ENCODE assay signal across 12 cellular contexts in the genomic region with DNA sequence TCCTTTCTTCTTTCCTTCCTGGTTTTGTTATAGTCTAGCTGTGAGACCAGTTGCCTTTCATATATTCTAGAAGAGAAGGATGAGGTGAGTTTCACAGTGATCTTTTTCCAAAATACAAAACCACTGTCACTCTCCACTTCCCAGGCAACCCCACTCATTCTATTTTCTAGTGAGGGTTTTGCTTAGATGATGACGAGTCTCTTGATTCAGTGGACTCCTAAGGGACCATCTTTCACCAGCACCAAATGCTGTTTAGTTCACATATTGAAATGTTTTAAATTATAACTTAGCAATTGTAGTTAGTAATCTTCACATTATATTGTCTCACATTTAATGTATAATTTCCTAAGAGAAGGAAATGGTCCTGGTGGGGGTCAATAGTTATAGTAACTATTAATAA. TPM values are rescaled to one million over a fixed set of nuclear protein-coding genes. Genes with fewer than 3 reads are reported as not detected.
DNase-seq lines count a peak whose midpoint lies in the region; ATAC-seq and TF ChIP-seq lines count a peak whose summit lies in the region.
"Had no signal": no experiment of that assay in that cellular context is flagged by ENCODE, and none has a peak within 500 bp of the region (broad histone marks: within the 10 kb centered on the region; RNA-seq: fewer than 3 reads in every experiment).

No MANE protein-coding gene starts in this region.

- intact Hi-C loops in mammary epithelial cell (cut with micrococcal nuclease), result no loop called here

- H3K4me3 Mint-ChIP-seq in natural killer cell treated with Interleukin-12 subunit alpha and Interleukin-12 subunit beta and Interleukin-15 and Interleukin-18, amount 100 ng/mL, for 72 hours, result peak overlapping the region; percentile 83

- peak overlapping the region; percentile 92 to 97 for H3K27ac Mint-ChIP-seq in natural killer cell treated with Interleukin-12 subunit alpha and Interleukin-12 subunit beta and Interleukin-15 and Interleukin-18, amount 100 ng/mL, for 72 hours

- dilution Hi-C loops in mammary epithelial cell (cut with HindIII; ENCODE audit: low sequenced_read_pairs), result no loop called here

- H3K27me3 ChIP-seq in BLaER1, result no peaks in the 10 kb centered on the region
- H3K27me3 ChIP-seq in HL-60 (ENCODE audit: insufficient read depth, poor library complexity, severe bottlenecking), result no peaks in the 10 kb centered on the region
- no peaks in the 10 kb centered on the region for H3K27me3 ChIP-seq in mammary epithelial cell (ENCODE audit: insufficient read depth, low read length)

- WGBS in mammary epithelial cell (ENCODE audit: low coverage, missing lambda C conversion rate), result 33% methylated on average over 1 of the region's 1 CpG

- peaks cover 7% of the 10 kb centered on the region for H3K36me3 Mint-ChIP-seq in natural killer cell treated with Interleukin-12 subunit alpha and Interleukin-12 subunit beta and Interleukin-15 and Interleukin-18, amount 100 ng/mL, for 72 hours

- H3K79me2 ChIP-seq in mammary epithelial cell (ENCODE audit: insufficient read depth, low read length), result peaks cover 89% of the 10 kb centered on the region

- H3K36me3 ChIP-seq in BLaER1, result peaks cover 6% of the 10 kb centered on the region; the same call in 1 of the 2 replicates
- H3K36me3 ChIP-seq in mammary epithelial cell (ENCODE audit: insufficient read depth, low read length), result peaks cover 4% of the 10 kb centered on the region
- H3K36me3 ChIP-seq: HAP-1 had no signal

- no peaks in the 10 kb centered on the region for H4K20me1 ChIP-seq in BLaER1
- H4K20me1 ChIP-seq in mammary epithelial cell (ENCODE audit: insufficient read depth, low read length), result no peaks in the 10 kb centered on the region

- H3K4me2 ChIP-seq in BLaER1, result peak overlapping the region; percentile 86
- H3K4me2 ChIP-seq in mammary epithelial cell (ENCODE audit: insufficient read depth, low read depth, low read length), result no peak overlapping the region

- H3K4me1 ChIP-seq in BLaER1 (peaks cover 85% of the 10 kb centered on the region), mammary epithelial cell (ENCODE audit: insufficient read depth, low read length) (peaks cover 27% of the 10 kb centered on the region)

- H3K4me1 Mint-ChIP-seq in natural killer cell treated with Interleukin-12 subunit alpha and Interleukin-12 subunit beta and Interleukin-15 and Interleukin-18, amount 100 ng/mL, for 72 hours (ENCODE audit: low read depth in 2 of 2), result peaks cover 68 to 87% of the 10 kb centered on the region in 2 donors

- no TSS peak for BruUV-seq in mammary epithelial cell (replicated peaks; lab: Mats Ljungman, UMichigan)

- H2AFZ ChIP-seq in mammary epithelial cell (ENCODE audit: low read depth, low read length), result no peak overlapping the region

- H3K9me3 ChIP-seq in BLaER1, result no peaks in the 10 kb centered on the region; the same call in 1 of the 2 replicates
- H3K9me3 ChIP-seq in mammary epithelial cell (replicated peaks; ENCODE audit: insufficient read depth, low read length), result no peaks in the 10 kb centered on the region
- H3K9me3 ChIP-seq: HAP-1 had no signal

- DNase-seq in HL-60 (ENCODE audit: low read depth in 1 of 2, low spot score in 1 of 2), result no peak
- DNase-seq in mammary epithelial cell, result no peak
- no peak for DNase-seq in natural killer cell treated with Interleukin-12 subunit alpha and Interleukin-12 subunit beta and Interleukin-15 and Interleukin-18, amount 100 ng/mL, for 72 hours (ENCODE audit: low spot score)
- no peak for DNase-seq in inferior parietal cortex (ENCODE audit: extremely low spot score)
- DNase-seq: activated CD4-positive, alpha-beta T cell treated with anti-CD3 and anti-CD28 coated beads for 1 hour; NCI-H446 treated with DMSO at 0.1 percent for 48 hours; Right ventricle myocardium superior had no signal

- H3K9ac ChIP-seq in BLaER1, result peak overlapping the region; percentile 79
- H3K9ac ChIP-seq in mammary epithelial cell (ENCODE audit: insufficient read depth, low read length), result no peak overlapping the region

- H3K9me3 Mint-ChIP-seq in natural killer cell treated with Interleukin-12 subunit alpha and Interleukin-12 subunit beta and Interleukin-15 and Interleukin-18, amount 100 ng/mL, for 72 hours, result no peaks in the 10 kb centered on the region

- TF ChIP-seq CTCF in HL-60 (IDR thresholded peaks at IDR 0.05; ENCODE audit: insufficient read depth, low read length) (no peak), mammary epithelial cell (conservative IDR thresholded peaks at IDR 0.05 in 1 of 2, IDR thresholded peaks at IDR 0.05 in 1 of 2; ENCODE audit: extremely low read depth in 1 of 2, insufficient read depth in 1 of 2, low read depth in 1 of 2, low read length in 2 of 2) (no peak)

- H3K27ac ChIP-seq in BLaER1 (peak overlapping the region; percentile 89), HL-60 (replicated peaks) (peak overlapping the region; percentile 81), mammary epithelial cell (ENCODE audit: insufficient read depth, low read depth, low read length) (peak overlapping the region; percentile 19)

- ATAC-seq in natural killer cell treated with Interleukin-12 subunit alpha and Interleukin-12 subunit beta and Interleukin-15 and Interleukin-18, amount 100 ng/mL, for 72 hours, result no peak
- ATAC-seq in GM19467 (IDR thresholded peaks at IDR 0.05; ENCODE audit: unreplicated experiment), result no peak
- ATAC-seq in HG03442 (IDR thresholded peaks at IDR 0.05; ENCODE audit: unreplicated experiment), result no peak
- ATAC-seq in HG03342 (IDR thresholded peaks at IDR 0.05; ENCODE audit: unreplicated experiment), result no peak

- CTCF ChIA-PET in mammary epithelial cell (lab: Charles Lee; ENCODE audit: low non-redundant PET), result no interaction called here

- in situ Hi-C loops in mammary epithelial cell (cut with MboI; ENCODE audit: low sequenced_read_pairs in 2 of 2), result no loop called here

- H3K27me3 Mint-ChIP-seq in natural killer cell treated with Interleukin-12 subunit alpha and Interleukin-12 subunit beta and Interleukin-15 and Interleukin-18, amount 100 ng/mL, for 72 hours, result no peaks in the 10 kb centered on the region

- H3K4me3 ChIP-seq in BLaER1, result peak overlapping the region; percentile 59
- H3K4me3 ChIP-seq in HL-60 (replicated peaks; ENCODE audit: insufficient read depth, low read length), result no peak overlapping the region
- no peak overlapping the region for H3K4me3 ChIP-seq in mammary epithelial cell (replicated peaks in 1 of 3; ENCODE audit: insufficient read depth in 1 of 3, low read depth in 2 of 3, low read length in 3 of 3)
- H3K4me3 ChIP-seq: HAP-1 had no signal

RNA-seq across cellular contexts. Expression of a gene that starts 25.2 kb away (rescaled TPM):
- total RNA-seq in mammary epithelial cell, result 100 to 1,000 TPM in 1 of 2 donors, 10 to 100 TPM in 1; 74.3 to 195 TPM
- polyA plus RNA-seq in mammary epithelial cell, result 11.1 TPM
- 96.6 TPM for polyA minus RNA-seq in mammary epithelial cell
- total RNA-seq in natural killer cell treated with Interleukin-12 subunit alpha and Interleukin-12 subunit beta and Interleukin-15 and Interleukin-18, amount 100 ng/mL, for 72 hours, result 100 to 1,000 TPM; 141 to 195 TPM

Comparison
In these comparisons a context has a peak if more than half of its experiments do, and no peak if none do; other contexts are left out.
1. H3K27ac ChIP-seq: peak in every context shown above with its lines; median percentile 89 in BLaER1; 81 in HL-60; 19 in mammary epithelial cell.